1 cellular context compared by ENCODE assay signal in the genomic region with DNA sequence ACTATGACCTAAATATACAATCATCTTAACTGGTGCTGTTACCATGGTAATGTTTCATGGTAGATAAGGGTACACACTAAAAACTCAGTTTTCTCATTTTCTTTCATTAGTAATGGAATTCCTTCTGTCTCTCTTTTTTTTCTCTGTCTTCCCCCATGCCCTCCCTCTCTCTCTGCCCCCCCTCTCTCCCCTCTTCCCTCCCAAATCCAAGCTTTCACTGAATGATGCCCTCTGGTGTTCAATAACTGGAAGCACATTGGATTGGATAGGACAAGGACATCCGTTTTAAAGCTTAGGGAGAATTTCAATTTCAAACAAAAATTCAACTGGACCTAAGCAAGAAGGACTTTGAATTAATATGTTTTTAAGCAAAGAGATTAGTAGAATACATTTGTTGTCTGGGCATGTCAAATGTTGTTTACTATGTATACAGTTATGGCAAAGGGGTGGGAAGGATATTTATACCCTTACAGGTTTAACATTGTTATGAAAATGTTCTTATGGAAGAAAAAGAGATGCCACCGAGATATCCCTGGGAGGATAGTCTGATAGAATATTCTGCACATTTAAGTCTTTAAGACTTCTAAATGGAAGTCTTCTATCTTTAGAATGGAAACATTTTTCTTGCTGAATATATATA.
TF ChIP-seq lines count a peak whose summit lies in the region.

No MANE protein-coding gene starts in this region.

TF ChIP-seq in IMR-90, 13 proteins besides CTCF, POLR2A, EP300 and RAD21:
- TF ChIP-seq MAZ (IDR thresholded peaks at IDR 0.05; ENCODE audit: borderline replicate concordance, low read depth, low read length) (peak; percentile 82), MAFK (IDR thresholded peaks at IDR 0.05; ENCODE audit: low read depth, low read length) (no peak), SMC3 (IDR thresholded peaks at IDR 0.05; ENCODE audit: low read depth, low read length) (peak; percentile 44), MXI1 (IDR thresholded peaks at IDR 0.05; ENCODE audit: borderline replicate concordance, low read depth, low read length) (no peak)
